In the genomic region with DNA sequence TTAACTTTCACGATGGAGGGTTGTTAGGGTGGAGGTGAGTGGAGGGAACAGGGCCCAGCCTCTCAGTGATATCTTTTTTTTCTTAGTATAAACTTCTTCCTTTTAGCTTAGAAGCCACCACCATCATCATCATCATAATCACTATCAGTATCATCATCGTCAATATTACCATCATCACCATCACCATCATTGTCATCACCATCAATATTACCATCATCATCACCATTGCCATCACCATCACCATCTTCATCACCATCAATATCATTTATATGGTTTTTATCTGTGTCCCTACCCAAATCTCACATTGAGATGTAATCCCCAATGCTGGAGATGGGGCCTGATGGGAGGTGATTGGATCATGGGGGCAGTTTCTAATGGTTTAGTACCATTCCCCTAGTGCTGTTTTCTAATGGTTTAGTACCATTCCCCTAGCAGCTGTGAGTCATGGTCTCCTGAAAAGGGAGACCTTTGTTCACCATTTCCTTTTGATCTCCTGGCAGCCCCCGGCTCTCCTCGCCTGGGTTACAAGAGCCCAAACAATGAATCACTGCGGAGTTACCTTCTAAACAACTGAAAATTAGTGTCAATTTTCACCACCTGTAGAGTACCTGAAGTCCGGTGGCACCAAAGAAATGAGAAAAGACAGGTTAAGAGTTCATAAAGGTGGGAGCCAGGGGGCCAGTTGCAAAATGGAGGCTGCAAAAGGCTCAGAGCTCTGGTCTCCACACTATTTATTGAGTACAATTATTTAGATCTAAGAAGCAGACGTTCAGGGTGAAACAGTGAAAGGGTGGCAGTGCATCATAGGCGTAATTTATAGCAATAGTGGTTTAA, we compare ENCODE assay signal across 1 cellular context.
TF ChIP-seq lines count a peak whose summit lies in the region.

No MANE protein-coding gene starts in this region.

TF ChIP-seq in HepG2, 621 proteins besides CTCF, POLR2A, EP300 and RAD21 (continued from another document):
- TF ChIP-seq, protein P1, sequence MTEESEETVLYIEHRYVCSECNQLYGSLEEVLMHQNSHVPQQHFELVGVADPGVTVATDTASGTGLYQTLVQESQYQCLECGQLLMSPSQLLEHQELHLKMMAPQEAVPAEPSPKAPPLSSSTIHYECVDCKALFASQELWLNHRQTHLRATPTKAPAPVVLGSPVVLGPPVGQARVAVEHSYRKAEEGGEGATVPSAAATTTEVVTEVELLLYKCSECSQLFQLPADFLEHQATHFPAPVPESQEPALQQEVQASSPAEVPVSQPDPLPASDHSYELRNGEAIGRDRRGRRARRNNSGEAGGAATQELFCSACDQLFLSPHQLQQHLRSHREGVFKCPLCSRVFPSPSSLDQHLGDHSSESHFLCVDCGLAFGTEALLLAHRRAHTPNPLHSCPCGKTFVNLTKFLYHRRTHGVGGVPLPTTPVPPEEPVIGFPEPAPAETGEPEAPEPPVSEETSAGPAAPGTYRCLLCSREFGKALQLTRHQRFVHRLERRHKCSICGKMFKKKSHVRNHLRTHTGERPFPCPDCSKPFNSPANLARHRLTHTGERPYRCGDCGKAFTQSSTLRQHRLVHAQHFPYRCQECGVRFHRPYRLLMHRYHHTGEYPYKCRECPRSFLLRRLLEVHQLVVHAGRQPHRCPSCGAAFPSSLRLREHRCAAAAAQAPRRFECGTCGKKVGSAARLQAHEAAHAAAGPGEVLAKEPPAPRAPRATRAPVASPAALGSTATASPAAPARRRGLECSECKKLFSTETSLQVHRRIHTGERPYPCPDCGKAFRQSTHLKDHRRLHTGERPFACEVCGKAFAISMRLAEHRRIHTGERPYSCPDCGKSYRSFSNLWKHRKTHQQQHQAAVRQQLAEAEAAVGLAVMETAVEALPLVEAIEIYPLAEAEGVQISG (CRISPR knock-in tag; IDR thresholded peaks at IDR 0.05): 0 out of 2 replicates have a peak, but pooled peaks have one; percentile 21
- no peak for TF ChIP-seq DNMT1 (CRISPR knock-in tag; IDR thresholded peaks at IDR 0.05)
- 0 out of 2 replicates have a peak, but pooled peaks have one; percentile 21 for TF ChIP-seq NR2F2 (IDR thresholded peaks at IDR 0.05; ENCODE audit: borderline replicate concordance, low read depth)
- TF ChIP-seq, protein P2, sequence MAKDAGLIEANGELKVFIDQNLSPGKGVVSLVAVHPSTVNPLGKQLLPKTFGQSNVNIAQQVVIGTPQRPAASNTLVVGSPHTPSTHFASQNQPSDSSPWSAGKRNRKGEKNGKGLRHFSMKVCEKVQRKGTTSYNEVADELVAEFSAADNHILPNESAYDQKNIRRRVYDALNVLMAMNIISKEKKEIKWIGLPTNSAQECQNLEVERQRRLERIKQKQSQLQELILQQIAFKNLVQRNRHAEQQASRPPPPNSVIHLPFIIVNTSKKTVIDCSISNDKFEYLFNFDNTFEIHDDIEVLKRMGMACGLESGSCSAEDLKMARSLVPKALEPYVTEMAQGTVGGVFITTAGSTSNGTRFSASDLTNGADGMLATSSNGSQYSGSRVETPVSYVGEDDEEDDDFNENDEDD (CRISPR knock-in tag; IDR thresholded peaks at IDR 0.05; ENCODE audit: borderline replicate concordance): 0 out of 2 replicates have a peak, but pooled peaks have one; percentile 17
- peak; percentile 55; the same call in 1 of the 2 replicates for TF ChIP-seq GATAD2A (CRISPR knock-in tag; IDR thresholded peaks at IDR 0.05)
- TF ChIP-seq REPIN1 (CRISPR knock-in tag; IDR thresholded peaks at IDR 0.05; ENCODE audit: borderline replicate concordance, low read depth): no peak
- TF ChIP-seq LCORL (IDR thresholded peaks at IDR 0.05): no peak
- TF ChIP-seq LCORL (CRISPR knock-in tag; IDR thresholded peaks at IDR 0.05): peak; percentile 58; the same call in 1 of the 2 replicates
- 0 out of 2 replicates have a peak, but pooled peaks have one; percentile 3 for TF ChIP-seq TARDBP (CRISPR knock-in tag; IDR thresholded peaks at IDR 0.05)
- no peak for TF ChIP-seq ZNF232 (CRISPR knock-in tag; IDR thresholded peaks at IDR 0.05; ENCODE audit: borderline replicate concordance)
- no peak for TF ChIP-seq ZNF878 (CRISPR knock-in tag; IDR thresholded peaks at IDR 0.05)
- TF ChIP-seq SAP130 (CRISPR knock-in tag; IDR thresholded peaks at IDR 0.05; ENCODE audit: low read depth): peak; percentile 37; the same call in 1 of the 2 replicates
- peak; percentile 24; the same call in 1 of the 3 replicates for TF ChIP-seq MXI1 (IDR thresholded peaks at IDR 0.05; ENCODE audit: borderline replicate concordance, low read depth, low read length)
- TF ChIP-seq ZNF562 (CRISPR knock-in tag; IDR thresholded peaks at IDR 0.05; ENCODE audit: borderline replicate concordance): no peak
- TF ChIP-seq NR2F6 (IDR thresholded peaks at IDR 0.05): peak; percentile 30; the same call in 1 of the 2 replicates
- TF ChIP-seq NR2F6 (CRISPR knock-in tag; IDR thresholded peaks at IDR 0.05): peak; percentile 40; the same call in 1 of the 2 replicates
TF ChIP-seq in HepG2: peak in this region for 64.
